1 cellular context compared by ENCODE assay signal in genomic region chr12:56687225-56688128, GRCh38.
TF ChIP-seq lines count a peak whose summit lies in the region.

No MANE protein-coding gene starts in this region.

TF ChIP-seq in A549, 52 proteins besides CTCF, POLR2A, EP300 and RAD21 (continued from another document):
- TF ChIP-seq, protein P1, sequence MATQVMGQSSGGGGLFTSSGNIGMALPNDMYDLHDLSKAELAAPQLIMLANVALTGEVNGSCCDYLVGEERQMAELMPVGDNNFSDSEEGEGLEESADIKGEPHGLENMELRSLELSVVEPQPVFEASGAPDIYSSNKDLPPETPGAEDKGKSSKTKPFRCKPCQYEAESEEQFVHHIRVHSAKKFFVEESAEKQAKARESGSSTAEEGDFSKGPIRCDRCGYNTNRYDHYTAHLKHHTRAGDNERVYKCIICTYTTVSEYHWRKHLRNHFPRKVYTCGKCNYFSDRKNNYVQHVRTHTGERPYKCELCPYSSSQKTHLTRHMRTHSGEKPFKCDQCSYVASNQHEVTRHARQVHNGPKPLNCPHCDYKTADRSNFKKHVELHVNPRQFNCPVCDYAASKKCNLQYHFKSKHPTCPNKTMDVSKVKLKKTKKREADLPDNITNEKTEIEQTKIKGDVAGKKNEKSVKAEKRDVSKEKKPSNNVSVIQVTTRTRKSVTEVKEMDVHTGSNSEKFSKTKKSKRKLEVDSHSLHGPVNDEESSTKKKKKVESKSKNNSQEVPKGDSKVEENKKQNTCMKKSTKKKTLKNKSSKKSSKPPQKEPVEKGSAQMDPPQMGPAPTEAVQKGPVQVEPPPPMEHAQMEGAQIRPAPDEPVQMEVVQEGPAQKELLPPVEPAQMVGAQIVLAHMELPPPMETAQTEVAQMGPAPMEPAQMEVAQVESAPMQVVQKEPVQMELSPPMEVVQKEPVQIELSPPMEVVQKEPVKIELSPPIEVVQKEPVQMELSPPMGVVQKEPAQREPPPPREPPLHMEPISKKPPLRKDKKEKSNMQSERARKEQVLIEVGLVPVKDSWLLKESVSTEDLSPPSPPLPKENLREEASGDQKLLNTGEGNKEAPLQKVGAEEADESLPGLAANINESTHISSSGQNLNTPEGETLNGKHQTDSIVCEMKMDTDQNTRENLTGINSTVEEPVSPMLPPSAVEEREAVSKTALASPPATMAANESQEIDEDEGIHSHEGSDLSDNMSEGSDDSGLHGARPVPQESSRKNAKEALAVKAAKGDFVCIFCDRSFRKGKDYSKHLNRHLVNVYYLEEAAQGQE (IDR thresholded peaks at IDR 0.05), result no peak
- TF ChIP-seq MAZ (IDR thresholded peaks at IDR 0.05; ENCODE audit: borderline replicate concordance, low read depth, low read length), result no peak
- TF ChIP-seq E2F6 (IDR thresholded peaks at IDR 0.05; ENCODE audit: borderline replicate concordance, low read depth), result no peak
- TF ChIP-seq CHD4 (IDR thresholded peaks at IDR 0.05; ENCODE audit: borderline replicate concordance), result no peak
- TF ChIP-seq MAX (IDR thresholded peaks at IDR 0.05), result 0 out of 2 replicates have a peak, but pooled peaks have one; percentile 9
- TF ChIP-seq, protein P2, sequence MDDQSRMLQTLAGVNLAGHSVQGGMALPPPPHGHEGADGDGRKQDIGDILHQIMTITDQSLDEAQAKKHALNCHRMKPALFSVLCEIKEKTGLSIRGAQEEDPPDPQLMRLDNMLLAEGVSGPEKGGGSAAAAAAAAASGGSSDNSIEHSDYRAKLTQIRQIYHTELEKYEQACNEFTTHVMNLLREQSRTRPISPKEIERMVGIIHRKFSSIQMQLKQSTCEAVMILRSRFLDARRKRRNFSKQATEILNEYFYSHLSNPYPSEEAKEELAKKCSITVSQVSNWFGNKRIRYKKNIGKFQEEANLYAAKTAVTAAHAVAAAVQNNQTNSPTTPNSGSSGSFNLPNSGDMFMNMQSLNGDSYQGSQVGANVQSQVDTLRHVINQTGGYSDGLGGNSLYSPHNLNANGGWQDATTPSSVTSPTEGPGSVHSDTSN (IDR thresholded peaks at IDR 0.05), result no peak
- no peak for TF ChIP-seq JUN (IDR thresholded peaks at IDR 0.05)
- TF ChIP-seq ZNF302 (CRISPR knock-in tag; IDR thresholded peaks at IDR 0.05), result no peak
- TF ChIP-seq EHF (CRISPR knock-in tag; IDR thresholded peaks at IDR 0.05), result 0 out of 2 replicates have a peak, but pooled peaks have one; percentile 23
- 0 out of 2 replicates have a peak, but pooled peaks have one; percentile 7 for TF ChIP-seq TFCP2L1 (CRISPR knock-in tag; IDR thresholded peaks at IDR 0.05)
- TF ChIP-seq RNF2 (IDR thresholded peaks at IDR 0.05; ENCODE audit: borderline replicate concordance, low read depth), result no peak
- TF ChIP-seq CEBPB (IDR thresholded peaks at IDR 0.05), result no peak
- TF ChIP-seq NPAS2 (CRISPR knock-in tag; IDR thresholded peaks at IDR 0.05; ENCODE audit: borderline replicate concordance), result no peak
- no peak for TF ChIP-seq NFE2L2 (conservative IDR thresholded peaks at IDR 0.05; ENCODE audit: low read length)
- TF ChIP-seq MYC (IDR thresholded peaks at IDR 0.05; ENCODE audit: borderline replicate concordance, low read length), result peak; percentile 38; the same call in 1 of the 2 replicates
- TF ChIP-seq PHF8 (IDR thresholded peaks at IDR 0.05; ENCODE audit: borderline replicate concordance, low read depth), result peak; percentile 74
- TF ChIP-seq USF2 (IDR thresholded peaks at IDR 0.05), result no peak
- peak; percentile 25; the same call in 1 of the 2 replicates for TF ChIP-seq BHLHE40 (IDR thresholded peaks at IDR 0.05; ENCODE audit: low read depth, low read length)
